Comparison of ENCODE assay signal across 8 cellular contexts in the genomic region with DNA sequence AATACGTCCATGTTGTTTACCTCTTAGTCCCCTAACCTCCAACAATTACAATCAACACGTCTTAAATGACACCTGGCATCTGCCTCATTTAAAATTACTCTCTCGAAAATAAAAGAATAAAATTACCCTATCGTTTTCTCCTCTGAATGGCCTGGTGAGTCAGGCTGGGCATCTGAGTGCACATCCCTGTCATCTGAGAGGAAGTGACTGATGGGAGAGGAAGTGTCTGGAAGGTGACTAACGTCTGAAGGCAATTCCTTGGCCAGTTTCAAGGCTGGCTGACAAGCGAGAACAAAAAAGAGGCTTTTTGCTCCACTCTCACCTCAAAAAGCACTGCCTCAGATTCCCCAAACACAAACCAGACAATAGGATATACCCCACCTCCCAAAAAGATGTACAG. TPM values are rescaled to one million over a fixed set of nuclear protein-coding genes. Genes with fewer than 3 reads are reported as not detected.
DNase-seq lines count a peak whose midpoint lies in the region; ATAC-seq and TF ChIP-seq lines count a peak whose summit lies in the region.

No MANE protein-coding gene starts in this region.

- H3K27ac Mint-ChIP-seq in CD4-positive, alpha-beta memory T cell, result peak overlapping the region in 5 of 7 donors; percentile 43 to 75 (median 61)
- peak overlapping the region in 1 of 2 donors; percentile 91 for H3K27ac Mint-ChIP-seq in activated naive CD4-positive, alpha-beta T cell treated with anti-CD3 and anti-CD28 coated beads, Interleukin-2, amount 50 U/mL, for 72 hours

- H3K4me1 Mint-ChIP-seq in CD4-positive, alpha-beta memory T cell, result peaks cover 48 to 64% (median 56%) of the 10 kb centered on the region in 4 donors

- no peak overlapping the region for H2BK5ac ChIP-seq in mesenchymal stem cell (ENCODE audit: low read depth, low read length, poor library complexity, severe bottlenecking)

- no peak overlapping the region for H2BK12ac ChIP-seq in mesenchymal stem cell (ENCODE audit: low read length in 2 of 2)

- H3K9me3 Mint-ChIP-seq in CD4-positive, alpha-beta memory T cell, result no peaks in the 10 kb centered on the region
- no peaks in the 10 kb centered on the region for H3K9me3 Mint-ChIP-seq in activated naive CD4-positive, alpha-beta T cell treated with anti-CD3 and anti-CD28 coated beads, Interleukin-2, amount 50 U/mL, for 72 hours

- no peak for DNase-seq in CD4-positive, alpha-beta memory T cell
- DNase-seq in activated naive CD4-positive, alpha-beta T cell treated with anti-CD3 and anti-CD28 coated beads, Interleukin-2, amount 50 U/mL, for 72 hours (ENCODE audit: low spot score in 2 of 2), result no peak
- DNase-seq in mesenchymal stem cell (peak; percentile 93), NCI-H82 treated with DMSO at 0.1 percent for 48 hours (lab: John Stamatoyannopoulos, UW; ENCODE audit: unreplicated experiment) (no peak)

- CTCF ChIA-PET in CD4-positive, alpha-beta memory T cell (lab: Charles Lee; ENCODE audit: partially characterized antibody), result no interaction called here

- peak; percentile 36 to 80 for ATAC-seq in activated naive CD4-positive, alpha-beta T cell treated with anti-CD3 and anti-CD28 coated beads, Interleukin-2, amount 50 U/mL, for 72 hours
- ATAC-seq in HG03045 (IDR thresholded peaks at IDR 0.05; ENCODE audit: unreplicated experiment), result no peak
- ATAC-seq in HG03460 (IDR thresholded peaks at IDR 0.05; ENCODE audit: unreplicated experiment), result no peak
- ATAC-seq in HG02759 (IDR thresholded peaks at IDR 0.05; ENCODE audit: unreplicated experiment), result no peak

- H2AFZ ChIP-seq in Loucy (ENCODE audit: low read length) (no peak overlapping the region), mesenchymal stem cell (ENCODE audit: low read depth, low read length) (no peak overlapping the region)

- TF ChIP-seq CTCF in Loucy (conservative IDR thresholded peaks at IDR 0.05; ENCODE audit: low read length), result no peak

- no peak overlapping the region for H4K8ac ChIP-seq in mesenchymal stem cell (ENCODE audit: low read length)

- no peak overlapping the region for H3K23ac ChIP-seq in mesenchymal stem cell (ENCODE audit: low read length in 2 of 2)

- no peaks in the 10 kb centered on the region for H3K9me3 ChIP-seq in CD4-positive, alpha-beta memory T cell (ENCODE audit: control insufficient read depth in 1 of 2, low read length in 2 of 2)
- H3K9me3 ChIP-seq in Loucy (ENCODE audit: insufficient read depth, low read depth, low read length) (no peaks in the 10 kb centered on the region), mesenchymal stem cell (ENCODE audit: control insufficient read depth, low read length) (no peaks in the 10 kb centered on the region)

- intact Hi-C loops in CD4-positive, alpha-beta memory T cell (cut with micrococcal nuclease), result no loop called here

- H3F3A ChIP-seq in Loucy (ENCODE audit: low read depth), result no peaks in the 10 kb centered on the region

- H3K27me3 Mint-ChIP-seq in CD4-positive, alpha-beta memory T cell, result no peaks in the 10 kb centered on the region

- peaks cover 9 to 23% of the 10 kb centered on the region in 2 donors for H3K36me3 Mint-ChIP-seq in CD4-positive, alpha-beta memory T cell
- H3K36me3 Mint-ChIP-seq in activated naive CD4-positive, alpha-beta T cell treated with anti-CD3 and anti-CD28 coated beads, Interleukin-2, amount 50 U/mL, for 72 hours, result peaks cover 8 to 11% of the 10 kb centered on the region in 2 donors

- no peak overlapping the region for H2AK5ac ChIP-seq in mesenchymal stem cell (ENCODE audit: low read length, severe bottlenecking)

- no peak overlapping the region for H2BK120ac ChIP-seq in mesenchymal stem cell (ENCODE audit: low read depth, low read length)

- H3K4me3 Mint-ChIP-seq in CD4-positive, alpha-beta memory T cell, result peak overlapping the region in 2 of 8 donors; percentile 2 to 47

- H3K14ac ChIP-seq in mesenchymal stem cell (ENCODE audit: low read length in 2 of 2), result no peak overlapping the region

- no peak overlapping the region for H2BK15ac ChIP-seq in mesenchymal stem cell (ENCODE audit: low read depth, poor library complexity, severe bottlenecking)

- H4K20me1 ChIP-seq in Loucy (ENCODE audit: insufficient read depth, low read length, poor library complexity, severe bottlenecking), result no peaks in the 10 kb centered on the region

- peaks cover 47% of the 10 kb centered on the region for H3K4me1 ChIP-seq in CD4-positive, alpha-beta memory T cell (ENCODE audit: insufficient read depth, low read length)
- H3K4me1 ChIP-seq in Loucy (ENCODE audit: insufficient read depth, low read length, poor library complexity, severe bottlenecking) (peaks cover 36% of the 10 kb centered on the region), mesenchymal stem cell (ENCODE audit: control insufficient read depth, insufficient read depth, low read depth, low read length) (peaks cover 4% of the 10 kb centered on the region)

- H3K4me3 ChIP-seq in CD4-positive, alpha-beta memory T cell (ENCODE audit: low read length in 2 of 2), result no peak overlapping the region
- H3K4me3 ChIP-seq in Loucy (ENCODE audit: low read length, poor library complexity, severe bottlenecking) (no peak overlapping the region), mesenchymal stem cell (ENCODE audit: insufficient read depth in 1 of 2, low read depth in 1 of 2, low read length in 2 of 2) (peak overlapping the region in 1 of 2 experiments; percentile 61)

- no peak overlapping the region for H3K18ac ChIP-seq in mesenchymal stem cell (ENCODE audit: low read depth in 1 of 2, low read length in 2 of 2)

- POLR2A ChIA-PET in CD4-positive, alpha-beta memory T cell (lab: Charles Lee; ENCODE audit: partially characterized antibody), result no interaction called here

- H3K4me2 ChIP-seq in Loucy (ENCODE audit: low read depth, low read length, poor library complexity, severe bottlenecking), result peak overlapping the region; percentile 28
- no peak overlapping the region for H3K4me2 ChIP-seq in mesenchymal stem cell (ENCODE audit: low read length, poor library complexity, severe bottlenecking)

- H3K36me3 ChIP-seq in CD4-positive, alpha-beta memory T cell (ENCODE audit: insufficient read depth, low read length), result no peaks in the 10 kb centered on the region
- H3K36me3 ChIP-seq in Loucy (ENCODE audit: insufficient read depth, low read length) (no peaks in the 10 kb centered on the region), mesenchymal stem cell (ENCODE audit: control insufficient read depth in 1 of 2, insufficient read depth in 2 of 2, low read depth in 1 of 2, low read length in 2 of 2) (peaks cover 3% of the 10 kb centered on the region in 2 experiments)

- H3K9ac ChIP-seq in Loucy (ENCODE audit: low read depth, low read length, poor library complexity, severe bottlenecking), result no peak overlapping the region
- peak overlapping the region; percentile 80 for H3K9ac ChIP-seq in mesenchymal stem cell (ENCODE audit: low read length)

- no peak overlapping the region for H4K91ac ChIP-seq in mesenchymal stem cell (ENCODE audit: low read length)

- 2% methylated on average over 4 of the region's 6 CpGs for WGBS in mesenchymal stem cell

- H3K27ac ChIP-seq in CD4-positive, alpha-beta memory T cell (ENCODE audit: low read depth, low read length), result no peak overlapping the region
- H3K27ac ChIP-seq in mesenchymal stem cell (ENCODE audit: low read length, poor library complexity, severe bottlenecking), result peak overlapping the region; percentile 59

- no peaks in the 10 kb centered on the region for H3K27me3 ChIP-seq in CD4-positive, alpha-beta memory T cell (ENCODE audit: insufficient read depth, low read length)
- H3K27me3 ChIP-seq in Loucy (ENCODE audit: insufficient read depth, low read length, poor library complexity, severe bottlenecking), result no peaks in the 10 kb centered on the region
- no peaks in the 10 kb centered on the region for H3K27me3 ChIP-seq in mesenchymal stem cell (ENCODE audit: control insufficient read depth in 1 of 2, insufficient read depth in 1 of 2, low read length in 2 of 2)

- H3K9me2 ChIP-seq in Loucy (replicated peaks; ENCODE audit: low read depth, low read length), result no peaks in the 10 kb centered on the region

- no peak overlapping the region for H3K4ac ChIP-seq in mesenchymal stem cell (ENCODE audit: low read depth in 1 of 2, low read length in 2 of 2)

- H3K79me2 ChIP-seq in Loucy (ENCODE audit: insufficient read depth, low read length), result peaks cover 15% of the 10 kb centered on the region

- H3K79me1 ChIP-seq in mesenchymal stem cell (replicated peaks; ENCODE audit: low read length, poor library complexity, severe bottlenecking), result peaks cover 24% of the 10 kb centered on the region

RNA-seq across cellular contexts. Expression of a gene that starts 57.7 kb away (rescaled TPM):
- 10 to 100 TPM; 51.6 to 55.6 TPM for total RNA-seq in CD4-positive, alpha-beta memory T cell
- polyA plus RNA-seq in CD4-positive, alpha-beta memory T cell, result 10 to 100 TPM; 56.1 to 59.1 TPM
- total RNA-seq in activated naive CD4-positive, alpha-beta T cell treated with anti-CD3 and anti-CD28 coated beads, Interleukin-2, amount 50 U/mL, for 72 hours, result 10 to 100 TPM; 53.8 to 72.1 TPM
- polyA plus RNA-seq in mesenchymal stem cell (2013, experiment 1 of 2), result 73.7 TPM
- polyA plus RNA-seq in mesenchymal stem cell (2013, experiment 2 of 2), result 78.3 TPM

Comparison
In these comparisons a context has a peak if more than half of its experiments do, and no peak if none do; other contexts are left out.
1. ATAC-seq: peak in activated naive CD4-positive, alpha-beta T cell treated with anti-CD3 and anti-CD28 coated beads, Interleukin-2, amount 50 U/mL, for 72 hours (2 of 2); none in HG03045 (single experiment), HG03460 (single experiment) and HG02759 (single experiment).